Comparison of ENCODE assay signal across 1 cellular context in genomic region chr1:64550946-64551345, GRCh38.
TF ChIP-seq lines count a peak whose summit lies in the region.

No MANE protein-coding gene starts in this region.

TF ChIP-seq in WTC11, 78 proteins besides CTCF, POLR2A, EP300 and RAD21 (continued from another document):
- TF ChIP-seq FOXP4 (CRISPR knock-in tag; IDR thresholded peaks at IDR 0.05) (no peak), FOXP1 (CRISPR knock-in tag; IDR thresholded peaks at IDR 0.05; ENCODE audit: borderline replicate concordance) (no peak), GTF2I (CRISPR knock-in tag; conservative IDR thresholded peaks at IDR 0.05) (no peak)
TF ChIP-seq in WTC11: peak in this region for 0.
